ENCODE assay signal across 16 cellular contexts in the genomic region with DNA sequence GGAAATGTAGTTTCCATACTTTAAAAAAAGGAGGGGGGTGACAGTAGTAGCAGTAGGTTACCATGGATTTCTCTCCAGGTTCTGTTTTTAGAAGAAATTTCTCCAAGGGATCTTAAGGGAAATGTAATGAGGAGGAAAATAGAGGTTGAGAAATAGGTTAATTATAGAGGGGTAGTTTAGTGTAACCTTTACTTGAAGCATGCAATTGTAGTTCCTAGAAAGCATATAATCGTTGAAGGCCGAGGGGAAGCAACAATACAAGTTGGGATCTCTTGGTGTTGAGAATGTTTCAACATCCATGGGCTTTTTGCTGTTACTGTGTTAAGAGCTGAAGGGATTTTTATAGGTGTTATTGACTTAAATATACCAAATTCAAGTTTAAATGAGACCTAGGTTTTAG.
"Had no signal": no experiment of that assay in that cellular context is flagged by ENCODE, and none has a peak within 500 bp of the region (broad histone marks: within the 10 kb centered on the region; RNA-seq: fewer than 3 reads in every experiment).

No MANE protein-coding gene starts in this region.

- H3K9me3 Mint-ChIP-seq: neural crest cell had no signal

- H3K36me3 ChIP-seq: thoracic aorta had no signal

- H3K4me3 Mint-ChIP-seq: neural crest cell, T-helper 17 cell had no signal

- H3K27me3 ChIP-seq: body of pancreas, gastroesophageal sphincter, stomach had no signal

- H3K27ac ChIP-seq: body of pancreas, gastroesophageal sphincter, stomach, thoracic aorta had no signal

- H3K27me3 Mint-ChIP-seq: T-helper 17 cell had no signal

- H3K9me3 ChIP-seq: body of pancreas, gastroesophageal sphincter, stomach, thoracic aorta had no signal

- H3K4me3 ChIP-seq: body of pancreas, gastroesophageal sphincter, stomach, thoracic aorta had no signal

- ATAC-seq: activated CD4-positive, CD25-positive, alpha-beta regulatory T cell treated with anti-CD3 and anti-CD28 coated beads, Interleukin-2, amount 50 U/mL, for 24 hours; body of pancreas; gastroesophageal sphincter; T-helper 17 cell had no signal

- DNase-seq: activated CD4-positive, alpha-beta T cell treated with anti-CD3 and anti-CD28 coated beads, Interleukin-2, amount 50 U/mL, for 4 hours; activated gamma-delta T cell; amniotic stem cell; body of pancreas; central memory CD4-positive, alpha-beta T cell; cortex of kidney; effector CD8-positive, alpha-beta T cell; islet precursor cell; mammary epithelial cell; stimulated activated CD4-positive, alpha-beta T cell treated with anti-CD3 and anti-CD28 coated beads, Interleukin-12 subunit alpha, Interleukin-12 subunit beta, amount 100 ng/mL, for 4 hours; stomach; T-helper 17 cell had no signal
